Comparison of ENCODE assay signal across 35 cellular contexts in genomic region chr10:70466951-70467350, GRCh38. TPM values are rescaled to one million over a fixed set of nuclear protein-coding genes. Genes with fewer than 3 reads are reported as not detected.
"Had no signal": no experiment of that assay in that cellular context is flagged by ENCODE, and none has a peak within 500 bp of the region (broad histone marks: within the 10 kb centered on the region; RNA-seq: fewer than 3 reads in every experiment).

No MANE protein-coding gene starts in this region.

- H2AFZ ChIP-seq: hepatocyte, neural progenitor cell had no signal

- H3K9ac ChIP-seq: neural progenitor cell had no signal

- H3K36me3 Mint-ChIP-seq: mesothelial cell of epicardium; naive B cell; natural killer cell; neural progenitor cell; stimulated activated naive B cell treated with anti-CD40 and anti-IgM and Interleukin-4, amounts not matched to agents 10 μg/mL and 1 μg/mL and 100 μg/mL, for 72 hours had no signal

- H3K4me1 Mint-ChIP-seq: mesothelial cell of epicardium, naive B cell, natural killer cell had no signal

- H3K9me3 Mint-ChIP-seq: mesothelial cell of epicardium; naive B cell; natural killer cell; nephron progenitor cell; neural progenitor cell; stimulated activated naive B cell treated with anti-CD40 and anti-IgM and Interleukin-4, amounts not matched to agents 10 μg/mL and 1 μg/mL and 100 μg/mL, for 72 hours had no signal

- ATAC-seq: heart right ventricle; left colon; left lung; lower lobe of right lung; natural killer cell; right lobe of liver; stimulated activated naive B cell treated with anti-CD40 and anti-IgM and Interleukin-4, amounts not matched to agents 10 μg/mL and 1 μg/mL and 100 μg/mL, for 72 hours; stimulated activated naive CD8-positive, alpha-beta T cell treated with anti-CD3 and anti-CD28 coated beads, Interleukin-15, Interleukin-2, amounts not matched to agents 100 U/mL and 50 U/mL, for 24 hours had no signal

- H3K9me3 ChIP-seq: heart right ventricle, left lung, lower lobe of right lung, ovary, right atrium auricular region, right lobe of liver, stomach, testis, thyroid gland, transverse colon, upper lobe of left lung had no signal

- H3K4me3 ChIP-seq: heart right ventricle, hepatocyte, left lung, lower lobe of right lung, neural progenitor cell, ovary, right atrium auricular region, right lobe of liver, smooth muscle cell, stomach, testis, thyroid gland, transverse colon, upper lobe of left lung had no signal

- H3K4me2 ChIP-seq: hepatocyte, neural progenitor cell, smooth muscle cell had no signal

- H3K27ac ChIP-seq: heart right ventricle, hepatocyte, left lung, lower lobe of right lung, neural progenitor cell, ovary, right atrium auricular region, right lobe of liver, stomach, testis, thyroid gland, transverse colon, upper lobe of left lung had no signal

- DNase-seq: heart right ventricle; kidney glomerular epithelial cell; left colon; left lung; lower lobe of right lung; mammary epithelial cell; mesendoderm; naive B cell; natural killer cell; nephron progenitor cell; ovary; right lobe of liver; stimulated activated CD4-positive, alpha-beta T cell treated with anti-CD3 and anti-CD28 coated beads, Interleukin-1b, Interleukin-23, amount 100 ng/mL, for 48 hours; stimulated activated CD4-positive, alpha-beta T cell treated with anti-CD3 and anti-CD28 coated beads, Interleukin-2, amount 100 ng/mL, for 48 hours; stimulated activated CD4-positive, alpha-beta T cell treated with anti-CD3 and anti-CD28 coated beads, Interleukin-4, amount 100 ng/mL, for 4 hours; stimulated activated CD8-positive, alpha-beta memory T cell treated with anti-CD3 and anti-CD28 coated beads, Interleukin-4, amount 100 ng/mL, for 48 hours; stimulated activated naive B cell treated with anti-CD40 and anti-IgM and Interleukin-4, amounts not matched to agents 10 μg/mL and 1 μg/mL and 100 μg/mL, for 72 hours; stimulated activated naive CD8-positive, alpha-beta T cell treated with anti-CD3 and anti-CD28 coated beads, Interleukin-15, Interleukin-2, amounts not matched to agents 100 U/mL and 50 U/mL, for 24 hours; stomach; testis; thyroid gland; transverse colon; upper lobe of left lung had no signal

- H3K36me3 ChIP-seq: heart right ventricle, left lung, lower lobe of right lung, neural progenitor cell, ovary, right atrium auricular region, right lobe of liver, stomach, thyroid gland, transverse colon, upper lobe of left lung had no signal

- H3K27me3 ChIP-seq: heart right ventricle, hepatocyte, left lung, neural progenitor cell, ovary, right atrium auricular region, right lobe of liver, testis, thyroid gland, transverse colon, upper lobe of left lung had no signal

- H3K4me3 Mint-ChIP-seq: mesothelial cell of epicardium; naive B cell; natural killer cell; nephron progenitor cell; neural progenitor cell; stimulated activated naive B cell treated with anti-CD40 and anti-IgM and Interleukin-4, amounts not matched to agents 10 μg/mL and 1 μg/mL and 100 μg/mL, for 72 hours had no signal

- H3K4me1 ChIP-seq: right lobe of liver, testis had no signal

- H3K27ac Mint-ChIP-seq: mesothelial cell of epicardium; natural killer cell; nephron progenitor cell; neural progenitor cell; progenitor cell of endocrine pancreas; stimulated activated naive B cell treated with anti-CD40 and anti-IgM and Interleukin-4, amounts not matched to agents 10 μg/mL and 1 μg/mL and 100 μg/mL, for 72 hours had no signal

RNA-seq across cellular contexts. Expression of gene NODAL, which starts 25.5 kb away (rescaled TPM):
- total RNA-seq: hepatocyte, left colon, left lung, liver, lower lobe of right lung, mesothelial cell of epicardium, mononuclear cell, natural killer cell, omental fat pad, ovary, progenitor cell of endocrine pancreas, pulmonary artery endothelial cell, renal cortical epithelial cell, right atrium auricular region, right lobe of liver, skeletal muscle tissue, smooth muscle cell, stomach, thyroid gland, transverse colon, upper lobe of left lung had no signal
- polyA plus RNA-seq: hepatocyte, liver, stomach had no signal
